ENCODE assay signal across 10 cellular contexts in genomic region chr11:6404341-6405038, GRCh38. TPM values are rescaled to one million over a fixed set of nuclear protein-coding genes. Genes with fewer than 3 reads are reported as not detected.
A peak's percentile ranks its signal among the peaks of the same experiment; 100 is the strongest.
DNase-seq lines count a peak whose midpoint lies in the region; ATAC-seq and TF ChIP-seq lines count a peak whose summit lies in the region.
"Had no signal": no experiment of that assay in that cellular context is flagged by ENCODE, and none has a peak within 500 bp of the region (broad histone marks: within the 10 kb centered on the region; RNA-seq: fewer than 3 reads in every experiment).

No MANE protein-coding gene starts in this region.

- H3K4me1 Mint-ChIP-seq in effector memory CD8-positive, alpha-beta T cell (ENCODE audit: low read depth in 2 of 2): peaks cover 63 to 67% of the 10 kb centered on the region in 2 donors

- no peaks in the 10 kb centered on the region for H3K27me3 ChIP-seq in RWPE2 (ENCODE audit: insufficient read depth, poor library complexity, severe bottlenecking)

- peaks cover 17% of the 10 kb centered on the region for H3K36me3 Mint-ChIP-seq in effector memory CD8-positive, alpha-beta T cell (ENCODE audit: insufficient read depth)

- H3K9me3 Mint-ChIP-seq in effector memory CD8-positive, alpha-beta T cell: no peaks in the 10 kb centered on the region

- peak overlapping the region; percentile 87 to 88 for H3K4me3 Mint-ChIP-seq in effector memory CD8-positive, alpha-beta T cell

- no peaks in the 10 kb centered on the region for H3K4me1 ChIP-seq in RWPE2 (ENCODE audit: insufficient read depth, poor library complexity, severe bottlenecking)

- intact Hi-C loops in posterior cingulate gyrus (cut with DNase I): no loop called here
- intact Hi-C loops in left colon (cut with DNase I, micrococcal nuclease): no loop called here

- no peak for TF ChIP-seq CTCF in RWPE2 (IDR thresholded peaks at IDR 0.05; ENCODE audit: poor library complexity, severe bottlenecking)

- H3K36me3 ChIP-seq in RWPE2 (ENCODE audit: low read depth): no peaks in the 10 kb centered on the region

- ATAC-seq in RWPE2 (ENCODE audit: low read depth): peak; percentile 49; the same call in 1 of the 3 replicates
- ATAC-seq in effector memory CD8-positive, alpha-beta T cell (replicated peaks): peak; percentile 31
- no peak for ATAC-seq in GM19395 (IDR thresholded peaks at IDR 0.05; ENCODE audit: unreplicated experiment)
- ATAC-seq in left colon: no peak

- peak overlapping the region; percentile 92 to 97 for H3K27ac Mint-ChIP-seq in effector memory CD8-positive, alpha-beta T cell

- DNase-seq in NCI-H82 (lab: John Stamatoyannopoulos, UW): peak; percentile 28
- no peak for DNase-seq in NCI-H82 treated with DMSO at 0.1 percent for 48 hours (lab: John Stamatoyannopoulos, UW; ENCODE audit: unreplicated experiment)
- DNase-seq in RWPE2 (ENCODE audit: low spot score): no peak
- DNase-seq in effector memory CD8-positive, alpha-beta T cell: peak in 2 of 3 experiments; percentile 9 to 15
- DNase-seq in posterior cingulate gyrus: peak in 6 of 10 donors; percentile 51 to 95 (median 80)
- no peak for DNase-seq in left colon
- no peak for DNase-seq in stimulated activated CD4-positive, alpha-beta T cell treated with anti-CD3 and anti-CD28 coated beads, Interleukin-4, amount 100 ng/mL, for 4 hours
- DNase-seq: ACHN had no signal

- H3K27me3 Mint-ChIP-seq in effector memory CD8-positive, alpha-beta T cell: no peaks in the 10 kb centered on the region

- H3K27ac ChIP-seq in RWPE2 (ENCODE audit: poor library complexity, severe bottlenecking): no peak overlapping the region

- no peak overlapping the region for H3K4me3 ChIP-seq in RWPE2 (ENCODE audit: severe bottlenecking)

- no peaks in the 10 kb centered on the region for H3K9me3 ChIP-seq in RWPE2 (ENCODE audit: severe bottlenecking)

RNA-seq across cellular contexts. Expression of gene SMPD1, which starts 14.2 kb away (rescaled TPM):
- total RNA-seq in left colon: 100 to 1,000 TPM in 1 of 2 donors, 10 to 100 TPM in 1; 50.8 to 136 TPM

RNA-seq across cellular contexts. Expression of gene APBB1, which starts 14.4 kb away (rescaled TPM):
- total RNA-seq in left colon: 10 to 100 TPM in 1 of 2 donors, 1 to 10 TPM in 1; 5.2 to 11.2 TPM

RNA-seq across cellular contexts. Expression of gene HPX, which starts 36.3 kb away (rescaled TPM):
- total RNA-seq in left colon: 1 to 10 TPM; 2.4 to 2.5 TPM
- total RNA-seq: SK-MEL-5 had no signal

Comparison
In these comparisons a context has a peak if more than half of its experiments do, and no peak if none do; other contexts are left out.
1. DNase-seq: peak in NCI-H82 (single experiment), effector memory CD8-positive, alpha-beta T cell (2 of 3) and posterior cingulate gyrus (6 of 10); none in NCI-H82 treated with DMSO at 0.1 percent for 48 hours (single experiment), RWPE2 (single experiment), left colon (0 of 2) and stimulated activated CD4-positive, alpha-beta T cell treated with anti-CD3 and anti-CD28 coated beads, Interleukin-4, amount 100 ng/mL, for 4 hours (0 of 2).
2. ATAC-seq: peak in RWPE2 (single experiment) and effector memory CD8-positive, alpha-beta T cell (single experiment); none in GM19395 (single experiment) and left colon (single experiment).